ENCODE assay signal across 18 cellular contexts in the genomic region with DNA sequence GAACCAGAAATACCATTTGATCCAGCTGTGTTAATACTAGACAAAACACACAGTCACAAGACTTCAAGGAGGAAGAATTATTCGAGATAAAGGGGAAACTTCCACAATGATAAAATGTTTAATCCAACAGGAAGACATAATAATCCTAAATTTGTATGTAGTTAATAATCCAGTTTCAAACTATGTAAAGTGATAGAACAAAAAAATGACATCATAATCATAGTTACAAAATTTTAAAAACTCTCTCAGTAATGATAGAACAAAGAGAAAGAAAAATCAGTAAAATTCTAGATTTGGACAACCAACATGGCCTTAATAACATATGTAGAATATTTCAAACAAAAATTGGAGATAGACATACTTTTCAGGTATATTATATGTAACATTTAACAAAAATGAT. TPM values are rescaled to one million over a fixed set of nuclear protein-coding genes. Genes with fewer than 3 reads are reported as not detected.
DNase-seq lines count a peak whose midpoint lies in the region; FAIRE-seq and TF ChIP-seq lines count a peak whose summit lies in the region.
"Had no signal": no experiment of that assay in that cellular context is flagged by ENCODE, and none has a peak within 500 bp of the region (broad histone marks: within the 10 kb centered on the region; RNA-seq: fewer than 3 reads in every experiment).

No MANE protein-coding gene starts in this region.

- intact Hi-C loops in kidney (cut with DNase I), result no loop called here

- no peak overlapping the region for H3K9ac ChIP-seq in kidney (ENCODE audit: low read length in 2 of 2)
- H3K9ac ChIP-seq: BLaER1, GM23248 had no signal

- no peaks in the 10 kb centered on the region for H3K9me3 ChIP-seq in kidney (ENCODE audit: control insufficient read depth in 1 of 2, low read length in 2 of 2)
- H3K9me3 ChIP-seq: BLaER1, HAP-1 had no signal

- H3K27ac ChIP-seq in kidney (ENCODE audit: low read depth in 2 of 2, low read length in 2 of 2), result no peak overlapping the region
- H3K27ac ChIP-seq: BLaER1, GM23248 had no signal

- TF ChIP-seq CTCF in kidney (IDR thresholded peaks at IDR 0.05; ENCODE audit: borderline replicate concordance, extremely low read depth, insufficient read depth), result no peak

- peak; percentile 55 for FAIRE-seq in G401.6 (lab: Jason Lieb, UNC)
- FAIRE-seq in colon (lab: Jason Lieb, UNC), result peak; percentile 60
- FAIRE-seq in kidney (lab: Jason Lieb, UNC), result peak; percentile 83
- FAIRE-seq: GM12891, HTR-8/SVneo had no signal

- H3K4me3 ChIP-seq in kidney (ENCODE audit: low read length in 2 of 2), result no peak overlapping the region
- H3K4me3 ChIP-seq: BLaER1, GM23248, HAP-1 had no signal

- no peaks in the 10 kb centered on the region for H3K4me1 ChIP-seq in kidney (ENCODE audit: control insufficient read depth in 1 of 2, insufficient read depth in 1 of 2, low read depth in 1 of 2, low read length in 2 of 2)
- H3K4me1 ChIP-seq: BLaER1, HAP-1 had no signal

- H3K36me3 ChIP-seq in kidney (ENCODE audit: control insufficient read depth in 1 of 2, insufficient read depth in 2 of 2, low read length in 2 of 2), result no peaks in the 10 kb centered on the region
- H3K36me3 ChIP-seq: BLaER1, HAP-1 had no signal

- DNase-seq in kidney (no peak), DMS 273 treated with DMSO at 0.1 percent for 48 hours (lab: John Stamatoyannopoulos, UW) (no peak), G401 (ENCODE audit: low spot score) (no peak), cerebellum (ENCODE audit: low spot score) (no peak)
- DNase-seq: CD4-positive, alpha-beta memory T cell; DMS79 treated with DMSO at 0.1 percent for 48 hours; GM23248; KBM-7 had no signal

- in situ Hi-C loops in G401 (cut with HindIII; ENCODE audit: low sequenced_read_pairs), result no loop called here

RNA-seq across cellular contexts. Expression of a gene that starts 38.9 kb away (rescaled TPM):
- total RNA-seq in kidney (not detected), cerebellum (0.45 TPM)
- not detected for polyA plus RNA-seq in kidney (ENCODE audit: insufficient read depth, low read depth, low replicate concordance)
- total RNA-seq in G401 (2014; rRNA removed; shearing (Covaris generic)), result not detected in 2 replicates
- total RNA-seq: A673; CD4-positive, alpha-beta memory T cell; GM23248; H4 had no signal
- polyA plus RNA-seq: AG04450; CD4-positive, alpha-beta memory T cell; GM23248; IgD-negative memory B cell had no signal

RNA-seq across cellular contexts. Expression of a gene that starts 58.6 kb away (rescaled TPM):
- 21.8 TPM for total RNA-seq in kidney
- 17.3 TPM for polyA plus RNA-seq in kidney (ENCODE audit: insufficient read depth, low read depth, low replicate concordance)
- total RNA-seq in G401 (2014; rRNA removed; shearing (Covaris generic)), result 12.4 and 22.6 TPM in 2 replicates
- total RNA-seq in cerebellum, result 13.1 TPM
